Comparison of ENCODE assay signal across 20 cellular contexts in the genomic region with DNA sequence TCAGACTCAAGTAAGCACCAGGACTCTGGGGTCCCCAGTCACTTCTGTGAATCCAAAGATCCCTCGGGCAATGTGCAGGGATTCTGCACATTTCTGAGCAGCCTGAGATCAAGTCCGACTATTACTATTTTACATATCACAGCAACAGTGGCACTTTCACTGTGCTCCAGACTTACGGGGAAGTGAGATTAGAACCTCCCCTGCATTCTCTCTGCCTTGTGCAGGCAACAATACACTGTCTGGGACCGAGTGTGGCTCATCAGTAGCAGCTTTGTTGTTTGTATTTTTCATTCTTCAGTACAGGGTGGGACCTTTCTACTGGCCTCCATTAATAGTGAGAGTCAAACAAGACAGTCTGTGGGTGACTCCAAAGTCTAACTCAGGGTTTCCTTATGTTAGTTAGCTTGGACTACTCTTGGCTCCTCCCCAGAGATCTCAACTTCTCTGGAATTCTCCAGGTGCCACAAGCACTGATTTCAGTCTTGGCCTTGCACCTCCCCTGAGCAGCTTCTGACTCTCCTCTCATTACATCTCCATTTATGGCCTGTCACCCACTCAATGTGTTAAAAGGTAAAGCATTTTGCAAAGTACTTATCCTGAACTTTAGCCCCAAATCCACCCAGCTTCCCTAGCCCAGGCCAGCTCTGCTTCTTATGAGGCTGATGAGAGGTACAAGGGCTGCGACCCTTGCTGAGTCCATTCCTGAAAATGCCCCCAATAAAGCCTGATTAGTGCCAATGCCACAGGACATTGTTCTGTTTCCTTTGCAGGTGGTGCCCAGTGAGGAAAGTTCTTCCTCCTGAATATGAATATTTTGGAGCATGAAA.
DNase-seq lines count a peak whose midpoint lies in the region; ATAC-seq and TF ChIP-seq lines count a peak whose summit lies in the region.
"Had no signal": no experiment of that assay in that cellular context is flagged by ENCODE, and none has a peak within 500 bp of the region (broad histone marks: within the 10 kb centered on the region; RNA-seq: fewer than 3 reads in every experiment).

No MANE protein-coding gene starts in this region.

- H3K27me3 Mint-ChIP-seq in Caco-2 (ENCODE audit: insufficient read depth, unreplicated experiment), result peaks cover 2% of the 10 kb centered on the region

- H3K9me3 Mint-ChIP-seq in Caco-2 (ENCODE audit: unreplicated experiment), result no peaks in the 10 kb centered on the region
- H3K9me3 Mint-ChIP-seq: activated CD4-positive, alpha-beta T cell treated with anti-CD3 and anti-CD28 coated beads, Interleukin-2, amount 10 ng/mL, durations not matched to agents 24 days and 14 days; activated naive CD8-positive, alpha-beta T cell treated with anti-CD3 and anti-CD28 coated beads for 36 hours; CD8-positive, alpha-beta T cell; H9; T-helper 1 cell treated with Interleukin-12 subunit alpha and Interleukin-12 subunit beta and Interleukin-4 antibody, amounts not matched to agents 30 μg/mL and 1 μg/mL, for 36 hours had no signal

- ATAC-seq in GM21576 (IDR thresholded peaks at IDR 0.05; ENCODE audit: unreplicated experiment) (peak; percentile 67), mucosa of descending colon (peak; percentile 27), GM21619 (IDR thresholded peaks at IDR 0.05; ENCODE audit: unreplicated experiment) (no peak), GM18907 (IDR thresholded peaks at IDR 0.05; ENCODE audit: unreplicated experiment) (no peak)
- ATAC-seq: CD8-positive, alpha-beta T cell; psoas muscle had no signal

- intact Hi-C loops in Caco-2 (cut with micrococcal nuclease; ENCODE audit: unreplicated experiment), result no loop called here
- intact Hi-C loops in mucosa of descending colon (cut with DNase I, micrococcal nuclease), result no loop called here
- intact Hi-C loops in lower leg skin (cut with DNase I; ENCODE audit: low total_unique reads), result no loop called here

- BruUV-seq in Caco-2 (replicated peaks; lab: Mats Ljungman, UMichigan), result no TSS peak

- H3K9me3 ChIP-seq in Caco-2 (no peaks in the 10 kb centered on the region), mucosa of descending colon (no peaks in the 10 kb centered on the region)
- H3K9me3 ChIP-seq: left ventricle myocardium inferior, neutrophil, Peyer's patch, psoas muscle had no signal

- no peak overlapping the region for H3K4me3 Mint-ChIP-seq in Caco-2 (ENCODE audit: unreplicated experiment)
- H3K4me3 Mint-ChIP-seq: activated CD4-positive, alpha-beta T cell treated with anti-CD3 and anti-CD28 coated beads, Interleukin-2, amount 10 ng/mL, durations not matched to agents 24 days and 14 days; activated naive CD8-positive, alpha-beta T cell treated with anti-CD3 and anti-CD28 coated beads for 36 hours; CD8-positive, alpha-beta T cell; H9; T-helper 1 cell treated with Interleukin-12 subunit alpha and Interleukin-12 subunit beta and Interleukin-4 antibody, amounts not matched to agents 30 μg/mL and 1 μg/mL, for 36 hours had no signal

- H3K36me3 ChIP-seq in Caco-2 (ENCODE audit: control insufficient read depth, insufficient read depth, low read length) (no peaks in the 10 kb centered on the region), mucosa of descending colon (ENCODE audit: low read depth) (no peaks in the 10 kb centered on the region)
- H3K36me3 ChIP-seq: left ventricle myocardium inferior, neutrophil, Peyer's patch had no signal

- H3K4me1 Mint-ChIP-seq in Caco-2 (ENCODE audit: low read depth, unreplicated experiment), result peaks cover 17% of the 10 kb centered on the region
- H3K4me1 Mint-ChIP-seq: activated CD4-positive, alpha-beta T cell treated with anti-CD3 and anti-CD28 coated beads, Interleukin-2, amount 10 ng/mL, durations not matched to agents 24 days and 14 days; activated naive CD8-positive, alpha-beta T cell treated with anti-CD3 and anti-CD28 coated beads for 36 hours had no signal

- POLR2A ChIA-PET in Caco-2 (lab: Charles Lee), result no interaction called here

- peak overlapping the region; percentile 24 for H3K27ac Mint-ChIP-seq in Caco-2 (ENCODE audit: unreplicated experiment)
- H3K27ac Mint-ChIP-seq: activated CD4-positive, alpha-beta T cell treated with anti-CD3 and anti-CD28 coated beads, Interleukin-2, amount 10 ng/mL, durations not matched to agents 24 days and 14 days; activated naive CD8-positive, alpha-beta T cell treated with anti-CD3 and anti-CD28 coated beads for 36 hours; CD8-positive, alpha-beta T cell; H9; T-helper 1 cell treated with Interleukin-12 subunit alpha and Interleukin-12 subunit beta and Interleukin-4 antibody, amounts not matched to agents 30 μg/mL and 1 μg/mL, for 36 hours had no signal

- CTCF ChIA-PET in Caco-2 (lab: Charles Lee), result no interaction called here

- H3K27me3 ChIP-seq in Caco-2 (replicated peaks; ENCODE audit: control insufficient read depth, insufficient read depth, low read length), result no peaks in the 10 kb centered on the region
- H3K27me3 ChIP-seq: neutrophil, Peyer's patch had no signal

- H3K4me1 ChIP-seq in Caco-2 (peaks cover 42% of the 10 kb centered on the region), mucosa of descending colon (ENCODE audit: low read depth) (no peaks in the 10 kb centered on the region)
- H3K4me1 ChIP-seq: foreskin keratinocyte, Peyer's patch, psoas muscle had no signal

- whole genome bisulfite sequencing in lower leg skin, 2 donors, result 64 to 72% methylated on average over 5 of the region's 5 CpGs

- TF ChIP-seq POLR2A in lower leg skin (IDR thresholded peaks at IDR 0.05), result no peak

- H3K4me3 ChIP-seq in Caco-2 (ENCODE audit: low read depth, low read length) (no peak overlapping the region), mucosa of descending colon (no peak overlapping the region), lower leg skin (ENCODE audit: low read depth, poor library complexity, severe bottlenecking) (no peak overlapping the region)
- H3K4me3 ChIP-seq: left ventricle myocardium inferior, Peyer's patch, psoas muscle had no signal

- peak in 1 of 2 experiments; percentile 42 for DNase-seq in Caco-2
- peak; percentile 48 for DNase-seq in OCI-M1 (lab: John Stamatoyannopoulos, UW)
- no peak for DNase-seq in mucosa of descending colon
- no peak for DNase-seq in lower leg skin (ENCODE audit: low spot score in 2 of 2)
- DNase-seq: activated CD4-positive, alpha-beta T cell treated with anti-CD3 and anti-CD28 coated beads, Interleukin-2, amount 10 ng/mL, durations not matched to agents 24 days and 14 days; activated naive CD8-positive, alpha-beta T cell treated with anti-CD3 and anti-CD28 coated beads for 36 hours; CD8-positive, alpha-beta T cell; cerebellar nuclear complex; foreskin keratinocyte; GDM1; H9; left ventricle myocardium inferior; NCI-H1694; Peyer's patch; psoas muscle had no signal

- TF ChIP-seq CTCF in Caco-2 (IDR thresholded peaks at IDR 0.05; ENCODE audit: insufficient read depth in 1 of 2, low read depth in 1 of 2, low read length in 1 of 2, severe bottlenecking in 1 of 2, unreplicated experiment in 1 of 2), result no peak
- TF ChIP-seq CTCF in mucosa of descending colon (IDR thresholded peaks at IDR 0.05), result no peak
- no peak for TF ChIP-seq CTCF in lower leg skin (IDR thresholded peaks at IDR 0.05)

- no peaks in the 10 kb centered on the region for H3K36me3 Mint-ChIP-seq in Caco-2 (ENCODE audit: insufficient read depth, unreplicated experiment)
- H3K36me3 Mint-ChIP-seq: activated naive CD8-positive, alpha-beta T cell treated with anti-CD3 and anti-CD28 coated beads for 36 hours; CD8-positive, alpha-beta T cell had no signal

Comparison
In these comparisons a context has a peak if more than half of its experiments do, and no peak if none do; other contexts are left out.
1. ATAC-seq: peak in GM21576 (single experiment) and mucosa of descending colon (single experiment); none in GM21619 (single experiment) and GM18907 (single experiment).